1 cellular context compared by ENCODE assay signal in the genomic region with DNA sequence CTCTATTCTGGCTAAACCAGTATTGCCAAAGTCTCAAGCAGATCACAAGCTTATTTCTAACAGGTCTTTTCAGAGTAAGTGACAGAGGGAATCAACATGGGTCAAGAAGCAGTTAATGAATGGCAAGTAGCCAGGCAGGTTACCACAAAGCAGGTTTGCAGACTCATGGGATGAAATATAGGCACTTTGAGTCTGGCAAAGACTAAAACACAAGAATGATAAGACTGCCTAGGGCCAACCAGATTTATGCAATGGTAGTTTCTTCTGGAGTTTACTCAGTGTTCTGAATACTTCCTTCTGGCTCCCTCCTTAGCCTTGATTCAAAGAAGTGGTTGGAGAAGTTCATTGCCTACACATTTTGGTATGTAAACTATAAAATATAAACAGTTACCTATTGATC.
TF ChIP-seq lines count a peak whose summit lies in the region.

No MANE protein-coding gene starts in this region.

TF ChIP-seq in GM23338, 12 proteins besides CTCF, POLR2A, EP300 and RAD21 (continued from another document):
- TF ChIP-seq, protein P1, sequence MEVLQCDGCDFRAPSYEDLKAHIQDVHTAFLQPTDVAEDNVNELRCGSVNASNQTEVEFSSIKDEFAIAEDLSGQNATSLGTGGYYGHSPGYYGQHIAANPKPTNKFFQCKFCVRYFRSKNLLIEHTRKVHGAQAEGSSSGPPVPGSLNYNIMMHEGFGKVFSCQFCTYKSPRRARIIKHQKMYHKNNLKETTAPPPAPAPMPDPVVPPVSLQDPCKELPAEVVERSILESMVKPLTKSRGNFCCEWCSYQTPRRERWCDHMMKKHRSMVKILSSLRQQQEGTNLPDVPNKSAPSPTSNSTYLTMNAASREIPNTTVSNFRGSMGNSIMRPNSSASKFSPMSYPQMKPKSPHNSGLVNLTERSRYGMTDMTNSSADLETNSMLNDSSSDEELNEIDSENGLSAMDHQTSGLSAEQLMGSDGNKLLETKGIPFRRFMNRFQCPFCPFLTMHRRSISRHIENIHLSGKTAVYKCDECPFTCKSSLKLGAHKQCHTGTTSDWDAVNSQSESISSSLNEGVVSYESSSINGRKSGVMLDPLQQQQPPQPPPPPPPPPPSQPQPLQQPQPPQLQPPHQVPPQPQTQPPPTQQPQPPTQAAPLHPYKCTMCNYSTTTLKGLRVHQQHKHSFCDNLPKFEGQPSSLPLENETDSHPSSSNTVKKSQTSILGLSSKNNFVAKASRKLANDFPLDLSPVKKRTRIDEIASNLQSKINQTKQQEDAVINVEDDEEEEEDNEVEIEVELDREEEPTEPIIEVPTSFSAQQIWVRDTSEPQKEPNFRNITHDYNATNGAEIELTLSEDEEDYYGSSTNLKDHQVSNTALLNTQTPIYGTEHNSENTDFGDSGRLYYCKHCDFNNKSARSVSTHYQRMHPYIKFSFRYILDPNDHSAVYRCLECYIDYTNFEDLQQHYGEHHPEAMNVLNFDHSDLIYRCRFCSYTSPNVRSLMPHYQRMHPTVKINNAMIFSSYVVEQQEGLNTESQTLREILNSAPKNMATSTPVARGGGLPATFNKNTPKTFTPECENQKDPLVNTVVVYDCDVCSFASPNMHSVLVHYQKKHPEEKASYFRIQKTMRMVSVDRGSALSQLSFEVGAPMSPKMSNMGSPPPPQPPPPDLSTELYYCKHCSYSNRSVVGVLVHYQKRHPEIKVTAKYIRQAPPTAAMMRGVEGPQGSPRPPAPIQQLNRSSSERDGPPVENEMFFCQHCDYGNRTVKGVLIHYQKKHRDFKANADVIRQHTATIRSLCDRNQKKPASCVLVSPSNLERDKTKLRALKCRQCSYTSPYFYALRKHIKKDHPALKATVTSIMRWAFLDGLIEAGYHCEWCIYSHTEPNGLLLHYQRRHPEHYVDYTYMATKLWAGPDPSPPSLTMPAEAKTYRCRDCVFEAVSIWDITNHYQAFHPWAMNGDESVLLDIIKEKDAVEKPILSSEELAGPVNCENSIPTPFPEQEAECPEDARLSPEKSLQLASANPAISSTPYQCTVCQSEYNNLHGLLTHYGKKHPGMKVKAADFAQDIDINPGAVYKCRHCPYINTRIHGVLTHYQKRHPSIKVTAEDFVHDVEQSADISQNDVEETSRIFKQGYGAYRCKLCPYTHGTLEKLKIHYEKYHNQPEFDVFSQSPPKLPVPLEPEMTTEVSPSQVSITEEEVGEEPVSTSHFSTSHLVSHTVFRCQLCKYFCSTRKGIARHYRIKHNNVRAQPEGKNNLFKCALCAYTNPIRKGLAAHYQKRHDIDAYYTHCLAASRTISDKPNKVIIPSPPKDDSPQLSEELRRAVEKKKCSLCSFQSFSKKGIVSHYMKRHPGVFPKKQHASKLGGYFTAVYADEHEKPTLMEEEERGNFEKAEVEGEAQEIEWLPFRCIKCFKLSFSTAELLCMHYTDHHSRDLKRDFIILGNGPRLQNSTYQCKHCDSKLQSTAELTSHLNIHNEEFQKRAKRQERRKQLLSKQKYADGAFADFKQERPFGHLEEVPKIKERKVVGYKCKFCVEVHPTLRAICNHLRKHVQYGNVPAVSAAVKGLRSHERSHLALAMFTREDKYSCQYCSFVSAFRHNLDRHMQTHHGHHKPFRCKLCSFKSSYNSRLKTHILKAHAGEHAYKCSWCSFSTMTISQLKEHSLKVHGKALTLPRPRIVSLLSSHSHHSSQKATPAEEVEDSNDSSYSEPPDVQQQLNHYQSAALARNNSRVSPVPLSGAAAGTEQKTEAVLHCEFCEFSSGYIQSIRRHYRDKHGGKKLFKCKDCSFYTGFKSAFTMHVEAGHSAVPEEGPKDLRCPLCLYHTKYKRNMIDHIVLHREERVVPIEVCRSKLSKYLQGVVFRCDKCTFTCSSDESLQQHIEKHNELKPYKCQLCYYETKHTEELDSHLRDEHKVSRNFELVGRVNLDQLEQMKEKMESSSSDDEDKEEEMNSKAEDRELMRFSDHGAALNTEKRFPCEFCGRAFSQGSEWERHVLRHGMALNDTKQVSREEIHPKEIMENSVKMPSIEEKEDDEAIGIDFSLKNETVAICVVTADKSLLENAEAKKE (CRISPR knock-in tag; IDR thresholded peaks at IDR 0.05) = no peak
- TF ChIP-seq EZH2phosphoT487 (IDR thresholded peaks at IDR 0.05; ENCODE audit: unreplicated experiment) (no peak), CREB1 (CRISPR knock-in tag; IDR thresholded peaks at IDR 0.05; ENCODE audit: low read depth) (no peak), EZH2 (IDR thresholded peaks at IDR 0.05; ENCODE audit: low read depth, unreplicated experiment) (no peak), ZNF114 (CRISPR knock-in tag; IDR thresholded peaks at IDR 0.05) (no peak), STAT1 (IDR thresholded peaks at IDR 0.05; ENCODE audit: unreplicated experiment) (no peak), POLR2AphosphoS5 (IDR thresholded peaks at IDR 0.05; ENCODE audit: low read depth) (no peak), NANOG (IDR thresholded peaks at IDR 0.05; ENCODE audit: borderline replicate concordance) (no peak)
- TF ChIP-seq, protein P2, sequence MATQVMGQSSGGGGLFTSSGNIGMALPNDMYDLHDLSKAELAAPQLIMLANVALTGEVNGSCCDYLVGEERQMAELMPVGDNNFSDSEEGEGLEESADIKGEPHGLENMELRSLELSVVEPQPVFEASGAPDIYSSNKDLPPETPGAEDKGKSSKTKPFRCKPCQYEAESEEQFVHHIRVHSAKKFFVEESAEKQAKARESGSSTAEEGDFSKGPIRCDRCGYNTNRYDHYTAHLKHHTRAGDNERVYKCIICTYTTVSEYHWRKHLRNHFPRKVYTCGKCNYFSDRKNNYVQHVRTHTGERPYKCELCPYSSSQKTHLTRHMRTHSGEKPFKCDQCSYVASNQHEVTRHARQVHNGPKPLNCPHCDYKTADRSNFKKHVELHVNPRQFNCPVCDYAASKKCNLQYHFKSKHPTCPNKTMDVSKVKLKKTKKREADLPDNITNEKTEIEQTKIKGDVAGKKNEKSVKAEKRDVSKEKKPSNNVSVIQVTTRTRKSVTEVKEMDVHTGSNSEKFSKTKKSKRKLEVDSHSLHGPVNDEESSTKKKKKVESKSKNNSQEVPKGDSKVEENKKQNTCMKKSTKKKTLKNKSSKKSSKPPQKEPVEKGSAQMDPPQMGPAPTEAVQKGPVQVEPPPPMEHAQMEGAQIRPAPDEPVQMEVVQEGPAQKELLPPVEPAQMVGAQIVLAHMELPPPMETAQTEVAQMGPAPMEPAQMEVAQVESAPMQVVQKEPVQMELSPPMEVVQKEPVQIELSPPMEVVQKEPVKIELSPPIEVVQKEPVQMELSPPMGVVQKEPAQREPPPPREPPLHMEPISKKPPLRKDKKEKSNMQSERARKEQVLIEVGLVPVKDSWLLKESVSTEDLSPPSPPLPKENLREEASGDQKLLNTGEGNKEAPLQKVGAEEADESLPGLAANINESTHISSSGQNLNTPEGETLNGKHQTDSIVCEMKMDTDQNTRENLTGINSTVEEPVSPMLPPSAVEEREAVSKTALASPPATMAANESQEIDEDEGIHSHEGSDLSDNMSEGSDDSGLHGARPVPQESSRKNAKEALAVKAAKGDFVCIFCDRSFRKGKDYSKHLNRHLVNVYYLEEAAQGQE (IDR thresholded peaks at IDR 0.05; ENCODE audit: unreplicated experiment) = no peak
- TF ChIP-seq, protein P3, sequence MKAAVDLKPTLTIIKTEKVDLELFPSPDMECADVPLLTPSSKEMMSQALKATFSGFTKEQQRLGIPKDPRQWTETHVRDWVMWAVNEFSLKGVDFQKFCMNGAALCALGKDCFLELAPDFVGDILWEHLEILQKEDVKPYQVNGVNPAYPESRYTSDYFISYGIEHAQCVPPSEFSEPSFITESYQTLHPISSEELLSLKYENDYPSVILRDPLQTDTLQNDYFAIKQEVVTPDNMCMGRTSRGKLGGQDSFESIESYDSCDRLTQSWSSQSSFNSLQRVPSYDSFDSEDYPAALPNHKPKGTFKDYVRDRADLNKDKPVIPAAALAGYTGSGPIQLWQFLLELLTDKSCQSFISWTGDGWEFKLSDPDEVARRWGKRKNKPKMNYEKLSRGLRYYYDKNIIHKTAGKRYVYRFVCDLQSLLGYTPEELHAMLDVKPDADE (IDR thresholded peaks at IDR 0.05) = no peak
TF ChIP-seq in GM23338: peak in this region for 0.
